Comparison of ENCODE assay signal across 8 cellular contexts in genomic region chr18:13800505-13801259, GRCh38. TPM values are rescaled to one million over a fixed set of nuclear protein-coding genes. Genes with fewer than 3 reads are reported as not detected.
DNase-seq lines count a peak whose midpoint lies in the region; ATAC-seq, FAIRE-seq and TF ChIP-seq lines count a peak whose summit lies in the region.

No MANE protein-coding gene starts in this region.

- intact Hi-C loops in Caco-2 (cut with micrococcal nuclease; ENCODE audit: unreplicated experiment), result loop anchor here (1.0 to 10.0 kb wide), 3 partner anchors 176 to 688 kb away; no protein-coding TSS in a partner anchor
- intact Hi-C loops in gastrocnemius medialis (cut with DNase I; ENCODE audit: low total_unique reads), result loop anchor here (10.0 kb wide), 1 partner anchor 246 kb away; no protein-coding TSS in a partner anchor

- no peaks in the 10 kb centered on the region for H3K36me3 Mint-ChIP-seq in Caco-2 (ENCODE audit: insufficient read depth, unreplicated experiment)
- H3K36me3 Mint-ChIP-seq in astrocyte (ENCODE audit: low read depth, unreplicated experiment), result peaks cover 2% of the 10 kb centered on the region

- no peak for TF ChIP-seq POLR2A in gastrocnemius medialis (IDR thresholded peaks at IDR 0.05)

- H3K36me3 ChIP-seq in Caco-2 (ENCODE audit: control insufficient read depth, insufficient read depth, low read length), result no peaks in the 10 kb centered on the region
- H3K36me3 ChIP-seq in astrocyte (ENCODE audit: insufficient read depth, low read length), result no peaks in the 10 kb centered on the region
- no peaks in the 10 kb centered on the region for H3K36me3 ChIP-seq in gastrocnemius medialis

- peaks cover 16% of the 10 kb centered on the region for H3K9me3 Mint-ChIP-seq in Caco-2 (ENCODE audit: unreplicated experiment)
- H3K9me3 Mint-ChIP-seq in astrocyte (ENCODE audit: unreplicated experiment), result peaks cover 11% of the 10 kb centered on the region

- in situ Hi-C loops in gastrocnemius medialis (cut with MboI; ENCODE audit: low sequenced_read_pairs in 4 of 4), result loop anchor here in 3 of 4 donors (25.0 kb wide), 3 partner anchors 262 to 587 kb away; no protein-coding TSS in a partner anchor

- H3K4me3 ChIP-seq in Caco-2 (ENCODE audit: low read depth, low read length) (peak overlapping the region; percentile 27), astrocyte (ENCODE audit: insufficient read depth, low read depth, low read length) (peak overlapping the region; percentile 44), gastrocnemius medialis (peak overlapping the region in 3 of 4 donors; percentile 3 to 43 (median 27))

- H3K27me3 ChIP-seq in Caco-2 (replicated peaks; ENCODE audit: control insufficient read depth, insufficient read depth, low read length), result no peaks in the 10 kb centered on the region
- H3K27me3 ChIP-seq in astrocyte (ENCODE audit: insufficient read depth, low read length), result no peaks in the 10 kb centered on the region
- H3K27me3 ChIP-seq in gastrocnemius medialis, result peaks cover 0 to 3% (median 0%) of the 10 kb centered on the region in 3 donors

- peak overlapping the region; percentile 73 for H3K4me3 Mint-ChIP-seq in Caco-2 (ENCODE audit: unreplicated experiment)
- H3K4me3 Mint-ChIP-seq in astrocyte (ENCODE audit: unreplicated experiment), result peak overlapping the region; percentile 73

- POLR2A ChIA-PET in Caco-2 (lab: Charles Lee), result no interaction called here

- no peaks in the 10 kb centered on the region for H4K20me1 ChIP-seq in astrocyte (ENCODE audit: insufficient read depth, low read length)

- peak overlapping the region; percentile 71 for H2AFZ ChIP-seq in astrocyte (ENCODE audit: low read depth, low read length)

- H3K79me2 ChIP-seq in astrocyte (ENCODE audit: insufficient read depth, low read length), result no peaks in the 10 kb centered on the region

- H3K4me1 Mint-ChIP-seq in Caco-2 (ENCODE audit: low read depth, unreplicated experiment), result peaks cover 11% of the 10 kb centered on the region
- peaks cover 11% of the 10 kb centered on the region for H3K4me1 Mint-ChIP-seq in astrocyte (ENCODE audit: low read depth, unreplicated experiment)

- BruUV-seq in Caco-2 (replicated peaks; lab: Mats Ljungman, UMichigan), result no TSS peak

- H3K27ac Mint-ChIP-seq in Caco-2 (ENCODE audit: unreplicated experiment), result no peak overlapping the region
- no peak overlapping the region for H3K27ac Mint-ChIP-seq in astrocyte (ENCODE audit: unreplicated experiment)

- peak overlapping the region; percentile 88 for H3K4me2 ChIP-seq in astrocyte (ENCODE audit: low read length)

- no peak overlapping the region for H3K9ac ChIP-seq in astrocyte (ENCODE audit: low read length)

- no peak for FAIRE-seq in astrocyte (lab: Jason Lieb, UNC)

- H3K9me3 ChIP-seq in Caco-2 (no peaks in the 10 kb centered on the region), astrocyte (ENCODE audit: insufficient read depth, low read depth, low read length) (no peaks in the 10 kb centered on the region), gastrocnemius medialis (no peaks in the 10 kb centered on the region)

- H3K27ac ChIP-seq in astrocyte (ENCODE audit: low read depth, low read length) (no peak overlapping the region), gastrocnemius medialis (no peak overlapping the region)

- DNase-seq in Caco-2, result peak; percentile 78 to 84
- DNase-seq in SHP77 (lab: John Stamatoyannopoulos, UW), result peak; percentile 67 to 78
- peak; percentile 25 for DNase-seq in astrocyte (ENCODE audit: low read depth)
- DNase-seq in hypothalamus (lab: John Stamatoyannopoulos, UW), result peak in 38 of 51 donors; percentile 13 to 79 (median 40)
- peak in 1 of 2 donors; percentile 15 for DNase-seq in gastrocnemius medialis
- no peak for DNase-seq in GDM1 (lab: John Stamatoyannopoulos, UW)

- CTCF ChIA-PET in Caco-2 (lab: Charles Lee), result interaction anchor here (0.7 kb wide), 2 partner anchors 74 to 242 kb away, joined by 3 read pairs; no protein-coding TSS in a partner anchor

- TF ChIP-seq CTCF in Caco-2 (IDR thresholded peaks at IDR 0.05; ENCODE audit: insufficient read depth in 1 of 2, low read depth in 1 of 2, low read length in 1 of 2, severe bottlenecking in 1 of 2, unreplicated experiment in 1 of 2) (peak; percentile 47 to 86), astrocyte (IDR thresholded peaks at IDR 0.05; ENCODE audit: insufficient read depth, low read depth, low read length) (no peak), gastrocnemius medialis (IDR thresholded peaks at IDR 0.05 in 4 of 5, conservative IDR thresholded peaks at IDR 0.05 in 1 of 5) (peak in 2 of 5 experiments; percentile 37 to 53)

- ATAC-seq in HG02642 (IDR thresholded peaks at IDR 0.05; ENCODE audit: poor library complexity, unreplicated experiment) (peak; percentile 64), gastrocnemius medialis (peak in 1 of 2 donors; percentile 39), GM19023 (IDR thresholded peaks at IDR 0.05; ENCODE audit: unreplicated experiment) (no peak)

- H3K4me1 ChIP-seq in Caco-2 (no peaks in the 10 kb centered on the region), astrocyte (ENCODE audit: insufficient read depth, low read length) (peaks cover 8% of the 10 kb centered on the region), gastrocnemius medialis (no peaks in the 10 kb centered on the region)

- H3K27me3 Mint-ChIP-seq in Caco-2 (ENCODE audit: insufficient read depth, unreplicated experiment) (peaks cover 7% of the 10 kb centered on the region), astrocyte (ENCODE audit: low read depth, unreplicated experiment) (peaks cover 12% of the 10 kb centered on the region)

RNA-seq across cellular contexts. Expression of gene MC5R, which starts 23.3 kb away (rescaled TPM):
- not detected in 2 replicates for total RNA-seq in Caco-2 (2022)
- 0.26 and 0.57 TPM in 2 replicates for total RNA-seq in astrocyte
- total RNA-seq in gastrocnemius medialis, result not detected
